8 cellular contexts compared by ENCODE assay signal in the genomic region with DNA sequence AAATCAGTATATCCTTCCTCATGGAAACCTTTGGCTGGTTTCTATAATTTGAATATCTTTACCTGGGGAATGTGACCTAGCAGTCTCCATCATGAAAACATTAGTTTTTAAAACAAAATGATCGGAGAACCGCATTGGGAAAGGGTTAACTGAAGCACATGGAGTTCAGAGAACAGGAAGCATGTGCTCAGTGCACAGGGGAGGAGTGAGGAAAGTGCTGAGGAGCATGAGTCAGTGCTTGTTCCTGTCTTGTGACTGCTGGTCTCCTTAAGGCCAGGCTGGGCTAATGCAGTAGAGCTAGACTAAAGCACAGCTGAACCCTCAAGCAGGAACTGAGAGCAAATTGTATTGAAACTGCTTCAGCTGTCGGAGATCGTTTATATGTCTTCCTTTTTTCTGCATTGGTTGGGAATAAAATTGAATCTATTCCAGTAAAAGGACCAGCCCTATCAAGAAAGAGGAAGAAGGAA.
DNase-seq lines count a peak whose midpoint lies in the region; ATAC-seq and TF ChIP-seq lines count a peak whose summit lies in the region.

No MANE protein-coding gene starts in this region.

- in situ Hi-C loops in ACHN (cut with HindIII; ENCODE audit: low pct_ligation_motif_present, low pct_unique_long_range_greater_than_20kb, low sequenced_read_pairs): no loop called here

- ATAC-seq in GM19025 (IDR thresholded peaks at IDR 0.05; ENCODE audit: low read depth, unreplicated experiment): peak; percentile 96
- peak; percentile 96 for ATAC-seq in HG03159 (IDR thresholded peaks at IDR 0.05; ENCODE audit: unreplicated experiment)

- H4K20me1 ChIP-seq in SU-DHL-6 (ENCODE audit: low read depth, low read length): no peaks in the 10 kb centered on the region

- H3K4me2 ChIP-seq in SU-DHL-6 (ENCODE audit: low read depth, low read length, poor library complexity, severe bottlenecking): peak overlapping the region; percentile 97

- peak overlapping the region; percentile 36 for H3K9ac ChIP-seq in SU-DHL-6 (ENCODE audit: low read length)

- no peaks in the 10 kb centered on the region for H3K9me3 ChIP-seq in SU-DHL-6 (ENCODE audit: insufficient read depth, low read length)

- H3K4me3 ChIP-seq in SU-DHL-6 (ENCODE audit: insufficient read depth, low read length, poor library complexity, severe bottlenecking): no peak overlapping the region

- no peak for TF ChIP-seq CTCF in SU-DHL-6 (IDR thresholded peaks at IDR 0.05; ENCODE audit: insufficient read depth, low read length, poor library complexity, severe bottlenecking)

- peaks cover 35% of the 10 kb centered on the region for H3F3A ChIP-seq in SU-DHL-6 (ENCODE audit: insufficient read depth)

- peaks cover 69% of the 10 kb centered on the region for H3K36me3 ChIP-seq in SU-DHL-6 (ENCODE audit: low read length)

- H3K27me3 ChIP-seq in SU-DHL-6 (ENCODE audit: low read length): no peaks in the 10 kb centered on the region

- no peak overlapping the region for H2AFZ ChIP-seq in SU-DHL-6 (ENCODE audit: low read depth, low read length, severe bottlenecking)

- DNase-seq in ACHN (peak; percentile 91), amniotic stem cell (lab: John Stamatoyannopoulos, UW) (peak; percentile 45), islet precursor cell (peak; percentile 83), NCI-H1930 (lab: John Stamatoyannopoulos, UW) (no peak)
- peak; percentile 53 for DNase-seq in stimulated activated CD8-positive, alpha-beta memory T cell treated with anti-CD3 and anti-CD28 coated beads, Interleukin-12 subunit alpha, Interleukin-12 subunit beta, amount 100 ng/mL, for 1 hour (ENCODE audit: low read depth)

- H3K9me2 ChIP-seq in SU-DHL-6 (replicated peaks; ENCODE audit: insufficient read depth, low read length): no peaks in the 10 kb centered on the region

- H3K79me2 ChIP-seq in SU-DHL-6 (ENCODE audit: insufficient read depth, low read length): peaks cover 94% of the 10 kb centered on the region

- peak overlapping the region; percentile 85 for H3K27ac ChIP-seq in SU-DHL-6 (ENCODE audit: low read depth, low read length)

Comparison
In these comparisons a context has a peak if more than half of its experiments do, and no peak if none do; other contexts are left out.
1. DNase-seq: peak in ACHN (single experiment), amniotic stem cell (single experiment), islet precursor cell (single experiment) and stimulated activated CD8-positive, alpha-beta memory T cell treated with anti-CD3 and anti-CD28 coated beads, Interleukin-12 subunit alpha, Interleukin-12 subunit beta, amount 100 ng/mL, for 1 hour (single experiment); none in NCI-H1930 (0 of 2).